1 cellular context compared by ENCODE assay signal in genomic region chr5:180860887-180861822, GRCh38.
TF ChIP-seq lines count a peak whose summit lies in the region.

TSS of gene ZFP62 (minus strand) at chr5:180861276. CDS start at chr5:180861219, 57 bp downstream.

TF ChIP-seq in HepG2, 621 proteins besides CTCF, POLR2A, EP300 and RAD21 (continued from another document and continues in another):
- TF ChIP-seq CREBL2 (CRISPR knock-in tag; IDR thresholded peaks at IDR 0.05; ENCODE audit: borderline replicate concordance) (no peak), ZNF33A (CRISPR knock-in tag; IDR thresholded peaks at IDR 0.05; ENCODE audit: borderline replicate concordance) (no peak), PHB2 (IDR thresholded peaks at IDR 0.05; ENCODE audit: partially characterized antibody) (no peak), ZNF292 (CRISPR knock-in tag; IDR thresholded peaks at IDR 0.05; ENCODE audit: borderline replicate concordance, low read depth) (no peak), ZZZ3 (CRISPR knock-in tag; IDR thresholded peaks at IDR 0.05; ENCODE audit: borderline replicate concordance) (no peak), THAP9 (CRISPR knock-in tag; IDR thresholded peaks at IDR 0.05; ENCODE audit: borderline replicate concordance) (0 out of 2 replicates have a peak, but pooled peaks have one; percentile 21), ZNF549 (CRISPR knock-in tag; IDR thresholded peaks at IDR 0.05) (no peak), KIAA2018 (CRISPR knock-in tag; IDR thresholded peaks at IDR 0.05; ENCODE audit: borderline replicate concordance) (no peak), PHF21A (CRISPR knock-in tag; IDR thresholded peaks at IDR 0.05) (peak; percentile 80; the same call in 1 of the 2 replicates), ARID4A (CRISPR knock-in tag; IDR thresholded peaks at IDR 0.05; ENCODE audit: borderline replicate concordance) (peak; percentile 88), PAF1 (CRISPR knock-in tag; IDR thresholded peaks at IDR 0.05) (no peak), MTF2 (CRISPR knock-in tag; IDR thresholded peaks at IDR 0.05; ENCODE audit: borderline replicate concordance) (0 out of 2 replicates have a peak, but pooled peaks have one; percentile 61), TFE3 (CRISPR knock-in tag; IDR thresholded peaks at IDR 0.05) (peak; percentile 13; the same call in 1 of the 2 replicates), KLF6 (CRISPR knock-in tag; IDR thresholded peaks at IDR 0.05) (0 out of 2 replicates have a peak, but pooled peaks have one; percentile 42), ZNF12 (CRISPR knock-in tag; IDR thresholded peaks at IDR 0.05) (peak; percentile 18; the same call in 1 of the 2 replicates), SOX5 (CRISPR knock-in tag; IDR thresholded peaks at IDR 0.05; ENCODE audit: borderline replicate concordance) (peak; percentile 9; the same call in 1 of the 2 replicates), ZBTB38 (CRISPR knock-in tag; IDR thresholded peaks at IDR 0.05) (no peak; the same call in none of the 2 replicates), NCOA5 (CRISPR knock-in tag; IDR thresholded peaks at IDR 0.05) (no peak), TRIM24 (CRISPR knock-in tag; IDR thresholded peaks at IDR 0.05) (no peak), KDM5A (IDR thresholded peaks at IDR 0.05; ENCODE audit: borderline replicate concordance, low read length) (peak; percentile 58; the same call in 1 of the 2 replicates), SMARCE1 (IDR thresholded peaks at IDR 0.05; ENCODE audit: borderline replicate concordance) (no peak), DBP (CRISPR knock-in tag; IDR thresholded peaks at IDR 0.05; ENCODE audit: not compliant biosample characterization) (peak; percentile 63), KLF9 (CRISPR knock-in tag; IDR thresholded peaks at IDR 0.05; ENCODE audit: low read depth) (no peak), ZEB1 (IDR thresholded peaks at IDR 0.05; ENCODE audit: insufficient replicate concordance, low read depth) (peak; percentile 100), ZNF280D (CRISPR knock-in tag; IDR thresholded peaks at IDR 0.05) (no peak), KMT2B (CRISPR knock-in tag; IDR thresholded peaks at IDR 0.05) (peak; percentile 71; the same call in 1 of the 2 replicates), RORA (CRISPR knock-in tag; IDR thresholded peaks at IDR 0.05) (no peak), ATRX (CRISPR knock-in tag; IDR thresholded peaks at IDR 0.05; ENCODE audit: borderline replicate concordance) (no peak), ZNF563 (CRISPR knock-in tag; IDR thresholded peaks at IDR 0.05) (peak; percentile 75), ZNF367 (CRISPR knock-in tag; IDR thresholded peaks at IDR 0.05; ENCODE audit: borderline replicate concordance) (no peak), HNRNPUL1 (IDR thresholded peaks at IDR 0.05; ENCODE audit: low read depth, low read length) (no peak), ZNF770 (CRISPR knock-in tag; IDR thresholded peaks at IDR 0.05) (peak; percentile 42; the same call in 1 of the 2 replicates)
